18 cellular contexts compared by ENCODE assay signal in the genomic region with DNA sequence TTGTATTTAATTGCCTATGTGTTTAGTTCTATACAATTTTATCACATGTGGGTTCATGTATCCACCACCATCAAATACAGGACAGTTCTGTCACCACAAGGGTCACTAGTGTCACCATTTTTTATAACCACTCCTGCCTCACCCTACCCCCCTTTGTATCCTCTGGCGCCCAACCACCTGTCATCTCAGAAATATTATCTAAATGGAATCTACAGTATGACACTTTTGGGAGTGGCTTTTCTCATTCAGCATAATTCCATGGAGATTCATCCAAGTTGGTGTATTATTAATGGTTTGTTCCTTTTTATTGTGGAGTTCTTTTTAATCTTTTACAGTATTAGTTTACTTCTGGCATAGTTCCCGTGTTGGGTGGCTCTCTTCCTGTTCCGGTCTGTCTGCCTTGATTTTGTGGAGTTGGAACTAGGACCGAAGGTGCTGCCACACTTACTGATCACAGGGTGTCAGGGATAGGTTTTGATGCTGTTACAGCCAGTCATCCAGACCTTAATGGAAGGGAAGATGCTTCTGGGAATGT. TPM values are rescaled to one million over a fixed set of nuclear protein-coding genes. Genes with fewer than 3 reads are reported as not detected.
A peak's percentile ranks its signal among the peaks of the same experiment; 100 is the strongest.
DNase-seq lines count a peak whose midpoint lies in the region; ATAC-seq and TF ChIP-seq lines count a peak whose summit lies in the region.
"Had no signal": no experiment of that assay in that cellular context is flagged by ENCODE, and none has a peak within 500 bp of the region (broad histone marks: within the 10 kb centered on the region; RNA-seq: fewer than 3 reads in every experiment).

No MANE protein-coding gene starts in this region.

- H3K27me3 ChIP-seq in CD4-positive, alpha-beta T cell (ENCODE audit: control insufficient read depth, insufficient read depth, low read length): no peaks in the 10 kb centered on the region
- H3K27me3 ChIP-seq in adrenal gland (no peaks in the 10 kb centered on the region), gastrocnemius medialis (no peaks in the 10 kb centered on the region)
- H3K27me3 ChIP-seq: body of pancreas had no signal

- H3K4me3 ChIP-seq in adrenal gland: no peak overlapping the region
- H3K4me3 ChIP-seq in gastrocnemius medialis: no peak overlapping the region
- H3K4me3 ChIP-seq: body of pancreas, lower lobe of right lung, thoracic aorta had no signal

- no peak for TF ChIP-seq CTCF in CD4-positive, alpha-beta T cell (IDR thresholded peaks at IDR 0.05)
- TF ChIP-seq CTCF in HFFc6 (IDR thresholded peaks at IDR 0.05) (no peak), adrenal gland (IDR thresholded peaks at IDR 0.05) (no peak), osteocyte (IDR thresholded peaks at IDR 0.05) (no peak), gastrocnemius medialis (IDR thresholded peaks at IDR 0.05 in 4 of 5, conservative IDR thresholded peaks at IDR 0.05 in 1 of 5) (no peak)

- WGBS in adrenal gland, 4 donors: 59 to 68% (median 63%) methylated on average over 4 of the region's 4 CpGs

- in situ Hi-C loops in gastrocnemius medialis (cut with MboI; ENCODE audit: low sequenced_read_pairs in 4 of 4): no loop called here

- CTCF ChIA-PET in CD4-positive, alpha-beta T cell (lab: Charles Lee): no interaction called here

- no peak for DNase-seq in CD4-positive, alpha-beta T cell
- DNase-seq in HFFc6: no peak
- DNase-seq in adrenal gland: no peak
- DNase-seq in osteocyte (ENCODE audit: extremely low spot score, unreplicated experiment): no peak
- no peak for DNase-seq in 8988T
- DNase-seq in gastrocnemius medialis: no peak
- DNase-seq: activated CD4-positive, alpha-beta T cell treated with anti-CD3 and anti-CD28 coated beads, Interleukin-2, amount 50 U/mL, for 4 hours; activated naive CD4-positive, alpha-beta T cell treated with anti-CD3 and anti-CD28 coated beads, Interleukin-2, amount 50 U/mL, for 16 hours; activated T-cell treated with anti-CD3 and anti-CD28 coated beads for 4 hours; AML-193; body of pancreas; lower lobe of right lung; NCI-H2081 treated with DMSO at 0.1 percent for 48 hours; NCI-H524; nephron progenitor cell; SW 1271 had no signal

- intact Hi-C loops in CD4-positive, alpha-beta T cell (cut with DNase I, micrococcal nuclease): no loop called here
- intact Hi-C loops in adrenal gland (cut with DNase I) (no loop called here), gastrocnemius medialis (cut with DNase I; ENCODE audit: low total_unique reads) (no loop called here)

- no peaks in the 10 kb centered on the region for H3K27me3 Mint-ChIP-seq in CD4-positive, alpha-beta T cell
- H3K27me3 Mint-ChIP-seq in HFFc6 (ENCODE audit: insufficient read depth) (no peaks in the 10 kb centered on the region; the same call in 1 of the 2 replicates), osteocyte (ENCODE audit: unreplicated experiment) (no peaks in the 10 kb centered on the region)

- H3K9me3 Mint-ChIP-seq in CD4-positive, alpha-beta T cell: no peaks in the 10 kb centered on the region
- H3K9me3 Mint-ChIP-seq in HFFc6 (no peaks in the 10 kb centered on the region), osteocyte (ENCODE audit: unreplicated experiment) (no peaks in the 10 kb centered on the region)
- H3K9me3 Mint-ChIP-seq: nephron progenitor cell had no signal

- no peaks in the 10 kb centered on the region for H3K9me3 ChIP-seq in CD4-positive, alpha-beta T cell (ENCODE audit: control insufficient read depth, low read length)
- H3K9me3 ChIP-seq in adrenal gland (replicated peaks in 1 of 3) (no peaks in the 10 kb centered on the region), gastrocnemius medialis (no peaks in the 10 kb centered on the region)
- H3K9me3 ChIP-seq: body of pancreas, lower lobe of right lung, thoracic aorta had no signal

- H3K4me3 Mint-ChIP-seq in CD4-positive, alpha-beta T cell: peak overlapping the region; percentile 3
- H3K4me3 Mint-ChIP-seq in HFFc6 (no peak overlapping the region), osteocyte (ENCODE audit: unreplicated experiment) (no peak overlapping the region)
- H3K4me3 Mint-ChIP-seq: nephron progenitor cell had no signal

- H3K4me1 Mint-ChIP-seq in CD4-positive, alpha-beta T cell (ENCODE audit: low read depth): peaks cover 83% of the 10 kb centered on the region
- H3K4me1 Mint-ChIP-seq in HFFc6 (ENCODE audit: low read depth) (peaks cover 55% of the 10 kb centered on the region), osteocyte (ENCODE audit: unreplicated experiment) (peaks cover 27% of the 10 kb centered on the region)

- no peak for ATAC-seq in CD4-positive, alpha-beta T cell (ENCODE audit: poor library complexity)
- ATAC-seq in GM18907 (IDR thresholded peaks at IDR 0.05; ENCODE audit: unreplicated experiment) (no peak), gastrocnemius medialis (no peak)
- ATAC-seq: body of pancreas, lower lobe of right lung had no signal

- POLR2A ChIA-PET in CD4-positive, alpha-beta T cell (lab: Charles Lee): no interaction called here

- H3K27ac ChIP-seq in CD4-positive, alpha-beta T cell (ENCODE audit: low read depth, low read length): no peak overlapping the region
- peak overlapping the region in 3 of 5 donors; percentile 23 to 28 (median 26) for H3K27ac ChIP-seq in adrenal gland
- peak overlapping the region in 1 of 4 donors; percentile 1 for H3K27ac ChIP-seq in gastrocnemius medialis
- H3K27ac ChIP-seq: body of pancreas, lower lobe of right lung, thoracic aorta had no signal

- no peaks in the 10 kb centered on the region for H3K36me3 ChIP-seq in adrenal gland (replicated peaks in 1 of 2)
- no peaks in the 10 kb centered on the region for H3K36me3 ChIP-seq in gastrocnemius medialis
- H3K36me3 ChIP-seq: thoracic aorta had no signal

- peaks cover 54% of the 10 kb centered on the region for H3K36me3 Mint-ChIP-seq in CD4-positive, alpha-beta T cell (ENCODE audit: low read depth)
- H3K36me3 Mint-ChIP-seq in HFFc6 (ENCODE audit: low read depth) (peaks cover 32% of the 10 kb centered on the region), osteocyte (ENCODE audit: unreplicated experiment) (peaks cover 10% of the 10 kb centered on the region)

- H3K27ac Mint-ChIP-seq in CD4-positive, alpha-beta T cell: peak overlapping the region; percentile 85
- H3K27ac Mint-ChIP-seq in HFFc6: peak overlapping the region; percentile 46; the same call in 1 of the 2 replicates
- peak overlapping the region; percentile 1 for H3K27ac Mint-ChIP-seq in osteocyte (ENCODE audit: unreplicated experiment)
- H3K27ac Mint-ChIP-seq: nephron progenitor cell had no signal

- H3K4me1 ChIP-seq in adrenal gland (replicated peaks in 1 of 2) (peaks cover 22 to 41% of the 10 kb centered on the region in 2 donors), gastrocnemius medialis (peaks cover 64 to 77% of the 10 kb centered on the region in 2 donors)

- no peak for TF ChIP-seq POLR2A in adrenal gland (IDR thresholded peaks at IDR 0.05)
- no peak for TF ChIP-seq POLR2A in gastrocnemius medialis (IDR thresholded peaks at IDR 0.05)

RNA-seq across cellular contexts. Expression of a gene that starts 58.5 kb away (rescaled TPM):
- 100 to 1,000 TPM; 110 to 111 TPM for total RNA-seq in CD4-positive, alpha-beta T cell
- 10 to 100 TPM; 30.8 to 36.3 (median 34.3) TPM for total RNA-seq in HFFc6 (2021; fragmentation: NEBNext Ultra II Directional; extraction: Animal tissue kit (Norgen Biotek cat#: 25700))
- total RNA-seq in adrenal gland (10 to 100 TPM; 28.3 to 57.6 (median 39.4) TPM), osteocyte (47.4 and 50.3 TPM in 2 replicates), gastrocnemius medialis (10 to 100 TPM; 31.9 to 76.7 (median 57.0) TPM)
- polyA plus RNA-seq in adrenal gland: 10 to 100 TPM in 1 of 3 donors, 1 to 10 TPM in 2; 2.8 to 16.4 (median 8.9) TPM

Comparison
In these comparisons a context has a peak if more than half of its experiments do, and no peak if none do; other contexts are left out.
1. H3K27ac Mint-ChIP-seq: peak in every context shown above with its lines; median percentile 85 in CD4-positive, alpha-beta T cell; 46 in HFFc6; 1 in osteocyte.